Comparison of ENCODE assay signal across 8 cellular contexts in genomic region chr17:59565959-59566324, GRCh38. TPM values are rescaled to one million over a fixed set of nuclear protein-coding genes. Genes with fewer than 3 reads are reported as not detected.
A peak's percentile ranks its signal among the peaks of the same experiment; 100 is the strongest.
DNase-seq lines count a peak whose midpoint lies in the region; ATAC-seq and TF ChIP-seq lines count a peak whose summit lies in the region.

No MANE protein-coding gene starts in this region.

- H3K4me3 ChIP-seq in GM12875 (ENCODE audit: low read depth, low read length) (peak overlapping the region; percentile 77), colonic mucosa (peak overlapping the region; percentile 86)

- H3K4me1 ChIP-seq in colonic mucosa, result no peaks in the 10 kb centered on the region

- TF ChIP-seq CTCF in GM12875 (IDR thresholded peaks at IDR 0.05; ENCODE audit: borderline replicate concordance, insufficient read depth, low read depth, low read length) (no peak), colonic mucosa (IDR thresholded peaks at IDR 0.05) (no peak)

- no peaks in the 10 kb centered on the region for H3K27me3 ChIP-seq in colonic mucosa

- peak overlapping the region; percentile 89 to 98 for H3K9ac ChIP-seq in colonic mucosa (ENCODE audit: low read depth in 2 of 2, low read length in 2 of 2)

- H3K36me3 ChIP-seq in colonic mucosa, result no peaks in the 10 kb centered on the region

- peak; percentile 42 for ATAC-seq in HG02981 (IDR thresholded peaks at IDR 0.05; ENCODE audit: unreplicated experiment)
- peak; percentile 82 for ATAC-seq in left colon

- DNase-seq in NCI-H2227 (lab: John Stamatoyannopoulos, UW; ENCODE audit: unreplicated experiment) (peak; percentile 88), colonic mucosa (peak; percentile 75), left colon (peak; percentile 47 to 63), NCI-H187 treated with DMSO at 0.1 percent for 48 hours (lab: John Stamatoyannopoulos, UW) (no peak)
- peak; percentile 47 to 48 for DNase-seq in activated CD4-positive, alpha-beta T cell treated with anti-CD3 and anti-CD28 coated beads for 4 hours
- peak; percentile 11 to 17 for DNase-seq in stimulated activated CD4-positive, alpha-beta T cell treated with anti-CD3 and anti-CD28 coated beads, Interleukin-1b, Interleukin-23, amount 100 ng/mL, for 4 hours (ENCODE audit: low read depth in 2 of 2)

- intact Hi-C loops in colonic mucosa (cut with DNase I) (no loop called here), left colon (cut with DNase I, micrococcal nuclease) (no loop called here)

- no peaks in the 10 kb centered on the region for H3K9me3 ChIP-seq in colonic mucosa

- H3K27ac ChIP-seq in colonic mucosa, result peak overlapping the region; percentile 73

RNA-seq across cellular contexts. Expression of gene DHX40, which starts 0.5 kb away (rescaled TPM):
- total RNA-seq in colonic mucosa (10 to 100 TPM; 15.2 to 22.7 TPM), left colon (10 to 100 TPM; 14.1 to 19.6 TPM)

RNA-seq across cellular contexts. Expression of gene CLTC, which starts 53.8 kb away (rescaled TPM):
- 100 to 1,000 TPM; 306 to 328 TPM for total RNA-seq in colonic mucosa
- total RNA-seq in left colon, result 100 to 1,000 TPM; 295 to 329 TPM
